ENCODE assay signal across 17 cellular contexts in genomic region chr1:56378376-56379070, GRCh38.
DNase-seq lines count a peak whose midpoint lies in the region; ATAC-seq and TF ChIP-seq lines count a peak whose summit lies in the region.
"Had no signal": no experiment of that assay in that cellular context is flagged by ENCODE, and none has a peak within 500 bp of the region (broad histone marks: within the 10 kb centered on the region; RNA-seq: fewer than 3 reads in every experiment).

No MANE protein-coding gene starts in this region.

- DNase-seq in DMS153 (lab: John Stamatoyannopoulos, UW) (peak; percentile 75), NCI-H1417 treated with DMSO at 0.1 percent for 48 hours (lab: John Stamatoyannopoulos, UW) (peak; percentile 58), trophoblast cell (no peak), GM19238 (ENCODE audit: insufficient read length, low spot score) (no peak), NCI-H128 (lab: John Stamatoyannopoulos, UW; ENCODE audit: unreplicated experiment) (no peak)
- no peak for DNase-seq in CD4-positive, alpha-beta T cell
- DNase-seq: activated CD4-positive, alpha-beta T cell treated with anti-CD3 and anti-CD28 coated beads, Interleukin-2, amount 50 U/mL, for 48 hours; effector memory CD8-positive, alpha-beta T cell; H7; left lung; NCI-H226; psoas muscle; SW 1271 had no signal

- H2BK5ac ChIP-seq in trophoblast cell (ENCODE audit: low read depth, low read length, poor library complexity): no peak overlapping the region

- no peak overlapping the region for H3K9ac ChIP-seq in trophoblast cell (ENCODE audit: low read length)

- no peak overlapping the region for H4K8ac ChIP-seq in trophoblast cell (ENCODE audit: low read depth, low read length)

- H2AFZ ChIP-seq in trophoblast cell (ENCODE audit: insufficient read depth, low read length, poor library complexity): no peak overlapping the region

- no peak for TF ChIP-seq CTCF in CD4-positive, alpha-beta T cell (IDR thresholded peaks at IDR 0.05)

- peak overlapping the region; percentile 70 for H4K91ac ChIP-seq in trophoblast cell (ENCODE audit: low read depth, low read length)

- no CpG with 5 or more reads among the region's 6 CpGs for WGBS in trophoblast cell (ENCODE audit: extremely low coverage, insufficient coverage, insufficient read length)

- H2AK5ac ChIP-seq in trophoblast cell (ENCODE audit: low read length): peak overlapping the region; percentile 43

- no peak overlapping the region for H3K23ac ChIP-seq in trophoblast cell (ENCODE audit: low read length)

- peaks cover 13% of the 10 kb centered on the region for H3K79me1 ChIP-seq in trophoblast cell (ENCODE audit: low read length)

- POLR2A ChIA-PET in CD4-positive, alpha-beta T cell (lab: Charles Lee): no interaction called here

- no peak overlapping the region for H3K4me3 Mint-ChIP-seq in CD4-positive, alpha-beta T cell
- H3K4me3 Mint-ChIP-seq: activated T-helper 1 cell treated with anti-CD3 and anti-CD28 coated beads, Interleukin-12 subunit alpha, Interleukin-12 subunit beta, Interleukin-2, Interleukin-4 antibody, amounts not matched to agents 30 ng/mL and 10 ng/mL and 1 ng/mL, durations not matched to agents 14 hours and 24 hours and 36 hours; effector memory CD8-positive, alpha-beta T cell had no signal

- peaks cover 10 to 22% of the 10 kb centered on the region in 2 experiments for H3K4me1 ChIP-seq in trophoblast cell (ENCODE audit: control insufficient read depth in 1 of 2, insufficient read depth in 2 of 2, low read length in 2 of 2)

- peak; percentile 11; the same call in 1 of the 3 replicates for ATAC-seq in SK-N-SH treated with all-trans-retinoic acid at 6 μM for 48 hours
- no peak for ATAC-seq in CD4-positive, alpha-beta T cell (ENCODE audit: poor library complexity)
- ATAC-seq: effector memory CD8-positive, alpha-beta T cell; left lung; psoas muscle had no signal

- peaks cover 0 to 2% of the 10 kb centered on the region in 2 experiments for H3K36me3 ChIP-seq in trophoblast cell (ENCODE audit: control insufficient read depth in 1 of 2, insufficient read depth in 2 of 2, low read length in 2 of 2)
- H3K36me3 ChIP-seq: left lung had no signal

- H3K27me3 ChIP-seq in trophoblast cell (ENCODE audit: insufficient read depth, low read length): no peaks in the 10 kb centered on the region
- no peaks in the 10 kb centered on the region for H3K27me3 ChIP-seq in CD4-positive, alpha-beta T cell (ENCODE audit: control insufficient read depth, insufficient read depth, low read length)
- H3K27me3 ChIP-seq: left lung had no signal

- no peak overlapping the region for H2BK120ac ChIP-seq in trophoblast cell (ENCODE audit: insufficient read depth, low read length, poor library complexity)

- H3K4me1 Mint-ChIP-seq in CD4-positive, alpha-beta T cell (ENCODE audit: low read depth): no peaks in the 10 kb centered on the region

- H3K9me3 Mint-ChIP-seq in CD4-positive, alpha-beta T cell: no peaks in the 10 kb centered on the region
- H3K9me3 Mint-ChIP-seq: activated T-helper 1 cell treated with anti-CD3 and anti-CD28 coated beads, Interleukin-12 subunit alpha, Interleukin-12 subunit beta, Interleukin-2, Interleukin-4 antibody, amounts not matched to agents 30 ng/mL and 10 ng/mL and 1 ng/mL, durations not matched to agents 14 hours and 24 hours and 36 hours; effector memory CD8-positive, alpha-beta T cell had no signal

- no peak overlapping the region for H4K12ac ChIP-seq in trophoblast cell (ENCODE audit: low read depth, low read length)

- no peak overlapping the region for H3K4me3 ChIP-seq in trophoblast cell (ENCODE audit: low read depth, low read length)
- H3K4me3 ChIP-seq: GM12878, left lung, psoas muscle had no signal

- H3K14ac ChIP-seq in trophoblast cell (ENCODE audit: low read length): peak overlapping the region; percentile 54

- CTCF ChIA-PET in CD4-positive, alpha-beta T cell (lab: Charles Lee): no interaction called here

- H3K27me3 Mint-ChIP-seq in CD4-positive, alpha-beta T cell: no peaks in the 10 kb centered on the region
- H3K27me3 Mint-ChIP-seq: effector memory CD8-positive, alpha-beta T cell had no signal

- H2BK12ac ChIP-seq in trophoblast cell (ENCODE audit: low read length): peak overlapping the region; percentile 92

- H3K36me3 Mint-ChIP-seq in CD4-positive, alpha-beta T cell (ENCODE audit: low read depth): no peaks in the 10 kb centered on the region

- no peak overlapping the region for H3K27ac Mint-ChIP-seq in CD4-positive, alpha-beta T cell
- H3K27ac Mint-ChIP-seq: activated T-helper 1 cell treated with anti-CD3 and anti-CD28 coated beads, Interleukin-12 subunit alpha, Interleukin-12 subunit beta, Interleukin-2, Interleukin-4 antibody, amounts not matched to agents 30 ng/mL and 10 ng/mL and 1 ng/mL, durations not matched to agents 14 hours and 24 hours and 36 hours; effector memory CD8-positive, alpha-beta T cell had no signal

- no peaks in the 10 kb centered on the region for H3K9me3 ChIP-seq in trophoblast cell (ENCODE audit: insufficient read depth, low read depth, low read length)
- H3K9me3 ChIP-seq in CD4-positive, alpha-beta T cell (ENCODE audit: control insufficient read depth, low read length): no peaks in the 10 kb centered on the region
- H3K9me3 ChIP-seq: left lung, psoas muscle had no signal

- H3K4me2 ChIP-seq in trophoblast cell (ENCODE audit: low read length): no peak overlapping the region

- H3K18ac ChIP-seq in trophoblast cell (ENCODE audit: low read length): no peak overlapping the region

- H3K4ac ChIP-seq in trophoblast cell (ENCODE audit: low read depth, low read length): no peak overlapping the region

- intact Hi-C loops in CD4-positive, alpha-beta T cell (cut with DNase I, micrococcal nuclease): no loop called here

- no peak overlapping the region for H3K27ac ChIP-seq in trophoblast cell (ENCODE audit: low read depth, low read length)
- no peak overlapping the region for H3K27ac ChIP-seq in CD4-positive, alpha-beta T cell (ENCODE audit: low read depth, low read length)
- H3K27ac ChIP-seq: C4-2B, left lung had no signal

- H3K79me2 ChIP-seq in trophoblast cell (ENCODE audit: control insufficient read depth, insufficient read depth, low read length, poor library complexity): no peaks in the 10 kb centered on the region

TF ChIP-seq in SK-N-SH treated with all-trans-retinoic acid at 6 μM for 48 hours, 23 proteins besides CTCF, POLR2A, EP300 and RAD21 (continues in another document):
- TF ChIP-seq ZNF8 (CRISPR knock-in tag; IDR thresholded peaks at IDR 0.05) (no peak), ZFP3 (CRISPR knock-in tag; IDR thresholded peaks at IDR 0.05) (no peak), ISL1 (CRISPR knock-in tag; IDR thresholded peaks at IDR 0.05) (peak; percentile 41; the same call in 1 of the 2 replicates), ZC3H10 (CRISPR knock-in tag; IDR thresholded peaks at IDR 0.05) (no peak), CSRNP3 (CRISPR knock-in tag; IDR thresholded peaks at IDR 0.05) (no peak), ARNTL (CRISPR knock-in tag; IDR thresholded peaks at IDR 0.05; ENCODE audit: borderline replicate concordance, low read depth) (no peak), ZNF70 (CRISPR knock-in tag; IDR thresholded peaks at IDR 0.05) (no peak), GLIS3 (CRISPR knock-in tag; IDR thresholded peaks at IDR 0.05) (no peak; the same call in 1 of the 2 replicates)
- TF ChIP-seq, protein P1, sequence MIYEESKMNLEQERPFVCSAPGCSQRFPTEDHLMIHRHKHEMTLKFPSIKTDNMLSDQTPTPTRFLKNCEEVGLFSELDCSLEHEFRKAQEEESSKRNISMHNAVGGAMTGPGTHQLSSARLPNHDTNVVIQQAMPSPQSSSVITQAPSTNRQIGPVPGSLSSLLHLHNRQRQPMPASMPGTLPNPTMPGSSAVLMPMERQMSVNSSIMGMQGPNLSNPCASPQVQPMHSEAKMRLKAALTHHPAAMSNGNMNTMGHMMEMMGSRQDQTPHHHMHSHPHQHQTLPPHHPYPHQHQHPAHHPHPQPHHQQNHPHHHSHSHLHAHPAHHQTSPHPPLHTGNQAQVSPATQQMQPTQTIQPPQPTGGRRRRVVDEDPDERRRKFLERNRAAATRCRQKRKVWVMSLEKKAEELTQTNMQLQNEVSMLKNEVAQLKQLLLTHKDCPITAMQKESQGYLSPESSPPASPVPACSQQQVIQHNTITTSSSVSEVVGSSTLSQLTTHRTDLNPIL (CRISPR knock-in tag; IDR thresholded peaks at IDR 0.05; ENCODE audit: low read depth): no peak
- TF ChIP-seq, protein P2, sequence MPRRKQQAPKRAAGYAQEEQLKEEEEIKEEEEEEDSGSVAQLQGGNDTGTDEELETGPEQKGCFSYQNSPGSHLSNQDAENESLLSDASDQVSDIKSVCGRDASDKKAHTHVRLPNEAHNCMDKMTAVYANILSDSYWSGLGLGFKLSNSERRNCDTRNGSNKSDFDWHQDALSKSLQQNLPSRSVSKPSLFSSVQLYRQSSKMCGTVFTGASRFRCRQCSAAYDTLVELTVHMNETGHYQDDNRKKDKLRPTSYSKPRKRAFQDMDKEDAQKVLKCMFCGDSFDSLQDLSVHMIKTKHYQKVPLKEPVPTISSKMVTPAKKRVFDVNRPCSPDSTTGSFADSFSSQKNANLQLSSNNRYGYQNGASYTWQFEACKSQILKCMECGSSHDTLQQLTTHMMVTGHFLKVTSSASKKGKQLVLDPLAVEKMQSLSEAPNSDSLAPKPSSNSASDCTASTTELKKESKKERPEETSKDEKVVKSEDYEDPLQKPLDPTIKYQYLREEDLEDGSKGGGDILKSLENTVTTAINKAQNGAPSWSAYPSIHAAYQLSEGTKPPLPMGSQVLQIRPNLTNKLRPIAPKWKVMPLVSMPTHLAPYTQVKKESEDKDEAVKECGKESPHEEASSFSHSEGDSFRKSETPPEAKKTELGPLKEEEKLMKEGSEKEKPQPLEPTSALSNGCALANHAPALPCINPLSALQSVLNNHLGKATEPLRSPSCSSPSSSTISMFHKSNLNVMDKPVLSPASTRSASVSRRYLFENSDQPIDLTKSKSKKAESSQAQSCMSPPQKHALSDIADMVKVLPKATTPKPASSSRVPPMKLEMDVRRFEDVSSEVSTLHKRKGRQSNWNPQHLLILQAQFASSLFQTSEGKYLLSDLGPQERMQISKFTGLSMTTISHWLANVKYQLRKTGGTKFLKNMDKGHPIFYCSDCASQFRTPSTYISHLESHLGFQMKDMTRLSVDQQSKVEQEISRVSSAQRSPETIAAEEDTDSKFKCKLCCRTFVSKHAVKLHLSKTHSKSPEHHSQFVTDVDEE (CRISPR knock-in tag; IDR thresholded peaks at IDR 0.05): peak; percentile 94

Comparison
In these comparisons a context has a peak if more than half of its experiments do, and no peak if none do; other contexts are left out.
1. DNase-seq: peak in DMS153 (single experiment) and NCI-H1417 treated with DMSO at 0.1 percent for 48 hours (single experiment); none in trophoblast cell (0 of 2), GM19238 (single experiment), CD4-positive, alpha-beta T cell (0 of 10) and NCI-H128 (single experiment).